2 cellular contexts compared by ENCODE assay signal in genomic region chr2:127464470-127465257, GRCh38.
TF ChIP-seq lines count a peak whose summit lies in the region.

No MANE protein-coding gene starts in this region.

TF ChIP-seq in WTC11, 78 proteins besides CTCF, POLR2A, EP300 and RAD21 (continued from another document):
- TF ChIP-seq FOXK1 (CRISPR knock-in tag; IDR thresholded peaks at IDR 0.05) = no peak
- TF ChIP-seq GTF2I (CRISPR knock-in tag; conservative IDR thresholded peaks at IDR 0.05) = no peak
- no peak for TF ChIP-seq CDX4 (CRISPR knock-in tag; IDR thresholded peaks at IDR 0.05; ENCODE audit: borderline replicate concordance)
- TF ChIP-seq TCF7 (CRISPR knock-in tag; IDR thresholded peaks at IDR 0.05; ENCODE audit: low read depth) = no peak
- TF ChIP-seq EMX1 (CRISPR knock-in tag; IDR thresholded peaks at IDR 0.05) = no peak
- no peak for TF ChIP-seq MLX (CRISPR knock-in tag; IDR thresholded peaks at IDR 0.05)
- no peak for TF ChIP-seq IRF1 (CRISPR knock-in tag; IDR thresholded peaks at IDR 0.05)
- no peak for TF ChIP-seq ATF1 (CRISPR knock-in tag; IDR thresholded peaks at IDR 0.05)
- no peak for TF ChIP-seq TEAD4 (CRISPR knock-in tag; IDR thresholded peaks at IDR 0.05)
- no peak for TF ChIP-seq TP53 (CRISPR knock-in tag; IDR thresholded peaks at IDR 0.05)
- no peak for TF ChIP-seq NR1H2 (CRISPR knock-in tag; IDR thresholded peaks at IDR 0.05)
- no peak for TF ChIP-seq MYBL2 (CRISPR knock-in tag; IDR thresholded peaks at IDR 0.05)
- TF ChIP-seq, protein P1, sequence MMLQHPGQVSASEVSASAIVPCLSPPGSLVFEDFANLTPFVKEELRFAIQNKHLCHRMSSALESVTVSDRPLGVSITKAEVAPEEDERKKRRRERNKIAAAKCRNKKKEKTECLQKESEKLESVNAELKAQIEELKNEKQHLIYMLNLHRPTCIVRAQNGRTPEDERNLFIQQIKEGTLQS (CRISPR knock-in tag; conservative IDR thresholded peaks at IDR 0.05) = no peak
- TF ChIP-seq ZNF317 (CRISPR knock-in tag; IDR thresholded peaks at IDR 0.05; ENCODE audit: borderline replicate concordance, low read depth) = no peak
- TF ChIP-seq ELF4 (CRISPR knock-in tag; IDR thresholded peaks at IDR 0.05; ENCODE audit: low read depth) = no peak
- TF ChIP-seq ERG (CRISPR knock-in tag; IDR thresholded peaks at IDR 0.05) = no peak

TF ChIP-seq in H1, 55 proteins besides CTCF, POLR2A, EP300 and RAD21:
- TF ChIP-seq, protein P2, sequence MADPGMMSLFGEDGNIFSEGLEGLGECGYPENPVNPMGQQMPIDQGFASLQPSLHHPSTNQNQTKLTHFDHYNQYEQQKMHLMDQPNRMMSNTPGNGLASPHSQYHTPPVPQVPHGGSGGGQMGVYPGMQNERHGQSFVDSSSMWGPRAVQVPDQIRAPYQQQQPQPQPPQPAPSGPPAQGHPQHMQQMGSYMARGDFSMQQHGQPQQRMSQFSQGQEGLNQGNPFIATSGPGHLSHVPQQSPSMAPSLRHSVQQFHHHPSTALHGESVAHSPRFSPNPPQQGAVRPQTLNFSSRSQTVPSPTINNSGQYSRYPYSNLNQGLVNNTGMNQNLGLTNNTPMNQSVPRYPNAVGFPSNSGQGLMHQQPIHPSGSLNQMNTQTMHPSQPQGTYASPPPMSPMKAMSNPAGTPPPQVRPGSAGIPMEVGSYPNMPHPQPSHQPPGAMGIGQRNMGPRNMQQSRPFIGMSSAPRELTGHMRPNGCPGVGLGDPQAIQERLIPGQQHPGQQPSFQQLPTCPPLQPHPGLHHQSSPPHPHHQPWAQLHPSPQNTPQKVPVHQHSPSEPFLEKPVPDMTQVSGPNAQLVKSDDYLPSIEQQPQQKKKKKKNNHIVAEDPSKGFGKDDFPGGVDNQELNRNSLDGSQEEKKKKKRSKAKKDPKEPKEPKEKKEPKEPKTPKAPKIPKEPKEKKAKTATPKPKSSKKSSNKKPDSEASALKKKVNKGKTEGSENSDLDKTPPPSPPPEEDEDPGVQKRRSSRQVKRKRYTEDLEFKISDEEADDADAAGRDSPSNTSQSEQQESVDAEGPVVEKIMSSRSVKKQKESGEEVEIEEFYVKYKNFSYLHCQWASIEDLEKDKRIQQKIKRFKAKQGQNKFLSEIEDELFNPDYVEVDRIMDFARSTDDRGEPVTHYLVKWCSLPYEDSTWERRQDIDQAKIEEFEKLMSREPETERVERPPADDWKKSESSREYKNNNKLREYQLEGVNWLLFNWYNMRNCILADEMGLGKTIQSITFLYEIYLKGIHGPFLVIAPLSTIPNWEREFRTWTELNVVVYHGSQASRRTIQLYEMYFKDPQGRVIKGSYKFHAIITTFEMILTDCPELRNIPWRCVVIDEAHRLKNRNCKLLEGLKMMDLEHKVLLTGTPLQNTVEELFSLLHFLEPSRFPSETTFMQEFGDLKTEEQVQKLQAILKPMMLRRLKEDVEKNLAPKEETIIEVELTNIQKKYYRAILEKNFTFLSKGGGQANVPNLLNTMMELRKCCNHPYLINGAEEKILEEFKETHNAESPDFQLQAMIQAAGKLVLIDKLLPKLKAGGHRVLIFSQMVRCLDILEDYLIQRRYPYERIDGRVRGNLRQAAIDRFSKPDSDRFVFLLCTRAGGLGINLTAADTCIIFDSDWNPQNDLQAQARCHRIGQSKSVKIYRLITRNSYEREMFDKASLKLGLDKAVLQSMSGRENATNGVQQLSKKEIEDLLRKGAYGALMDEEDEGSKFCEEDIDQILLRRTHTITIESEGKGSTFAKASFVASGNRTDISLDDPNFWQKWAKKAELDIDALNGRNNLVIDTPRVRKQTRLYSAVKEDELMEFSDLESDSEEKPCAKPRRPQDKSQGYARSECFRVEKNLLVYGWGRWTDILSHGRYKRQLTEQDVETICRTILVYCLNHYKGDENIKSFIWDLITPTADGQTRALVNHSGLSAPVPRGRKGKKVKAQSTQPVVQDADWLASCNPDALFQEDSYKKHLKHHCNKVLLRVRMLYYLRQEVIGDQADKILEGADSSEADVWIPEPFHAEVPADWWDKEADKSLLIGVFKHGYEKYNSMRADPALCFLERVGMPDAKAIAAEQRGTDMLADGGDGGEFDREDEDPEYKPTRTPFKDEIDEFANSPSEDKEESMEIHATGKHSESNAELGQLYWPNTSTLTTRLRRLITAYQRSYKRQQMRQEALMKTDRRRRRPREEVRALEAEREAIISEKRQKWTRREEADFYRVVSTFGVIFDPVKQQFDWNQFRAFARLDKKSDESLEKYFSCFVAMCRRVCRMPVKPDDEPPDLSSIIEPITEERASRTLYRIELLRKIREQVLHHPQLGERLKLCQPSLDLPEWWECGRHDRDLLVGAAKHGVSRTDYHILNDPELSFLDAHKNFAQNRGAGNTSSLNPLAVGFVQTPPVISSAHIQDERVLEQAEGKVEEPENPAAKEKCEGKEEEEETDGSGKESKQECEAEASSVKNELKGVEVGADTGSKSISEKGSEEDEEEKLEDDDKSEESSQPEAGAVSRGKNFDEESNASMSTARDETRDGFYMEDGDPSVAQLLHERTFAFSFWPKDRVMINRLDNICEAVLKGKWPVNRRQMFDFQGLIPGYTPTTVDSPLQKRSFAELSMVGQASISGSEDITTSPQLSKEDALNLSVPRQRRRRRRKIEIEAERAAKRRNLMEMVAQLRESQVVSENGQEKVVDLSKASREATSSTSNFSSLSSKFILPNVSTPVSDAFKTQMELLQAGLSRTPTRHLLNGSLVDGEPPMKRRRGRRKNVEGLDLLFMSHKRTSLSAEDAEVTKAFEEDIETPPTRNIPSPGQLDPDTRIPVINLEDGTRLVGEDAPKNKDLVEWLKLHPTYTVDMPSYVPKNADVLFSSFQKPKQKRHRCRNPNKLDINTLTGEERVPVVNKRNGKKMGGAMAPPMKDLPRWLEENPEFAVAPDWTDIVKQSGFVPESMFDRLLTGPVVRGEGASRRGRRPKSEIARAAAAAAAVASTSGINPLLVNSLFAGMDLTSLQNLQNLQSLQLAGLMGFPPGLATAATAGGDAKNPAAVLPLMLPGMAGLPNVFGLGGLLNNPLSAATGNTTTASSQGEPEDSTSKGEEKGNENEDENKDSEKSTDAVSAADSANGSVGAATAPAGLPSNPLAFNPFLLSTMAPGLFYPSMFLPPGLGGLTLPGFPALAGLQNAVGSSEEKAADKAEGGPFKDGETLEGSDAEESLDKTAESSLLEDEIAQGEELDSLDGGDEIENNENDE (IDR thresholded peaks at IDR 0.05; ENCODE audit: insufficient replicate concordance, low read length) = no peak
- TF ChIP-seq KDM1A (IDR thresholded peaks at IDR 0.05; ENCODE audit: borderline replicate concordance, low read length) = no peak
- TF ChIP-seq TEAD4 (IDR thresholded peaks at IDR 0.05; ENCODE audit: low read depth, low read length) = no peak
- TF ChIP-seq HDAC2 (IDR thresholded peaks at IDR 0.05; ENCODE audit: borderline replicate concordance in 1 of 2, low read depth in 2 of 2, low read length in 2 of 2) = no peak
- no peak for TF ChIP-seq RXRA (IDR thresholded peaks at IDR 0.05; ENCODE audit: insufficient read depth, low read depth, low read length)
- TF ChIP-seq RFX5 (IDR thresholded peaks at IDR 0.05; ENCODE audit: borderline replicate concordance, low read depth, low read length) = no peak
- TF ChIP-seq, protein P3, sequence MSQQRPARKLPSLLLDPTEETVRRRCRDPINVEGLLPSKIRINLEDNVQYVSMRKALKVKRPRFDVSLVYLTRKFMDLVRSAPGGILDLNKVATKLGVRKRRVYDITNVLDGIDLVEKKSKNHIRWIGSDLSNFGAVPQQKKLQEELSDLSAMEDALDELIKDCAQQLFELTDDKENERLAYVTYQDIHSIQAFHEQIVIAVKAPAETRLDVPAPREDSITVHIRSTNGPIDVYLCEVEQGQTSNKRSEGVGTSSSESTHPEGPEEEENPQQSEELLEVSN (IDR thresholded peaks at IDR 0.05) = no peak
- TF ChIP-seq JUN (IDR thresholded peaks at IDR 0.05; ENCODE audit: low read depth, low read length) = no peak
